In genomic region chr1:73943270-73943669, GRCh38 we compare ENCODE assay signal across 1 cellular context.
TF ChIP-seq lines count a peak whose summit lies in the region.

No MANE protein-coding gene starts in this region.

TF ChIP-seq in WTC11, 78 proteins besides CTCF, POLR2A, EP300 and RAD21 (continued from another document):
- TF ChIP-seq ZNF121 (CRISPR knock-in tag; IDR thresholded peaks at IDR 0.05) = no peak
- TF ChIP-seq RORB (CRISPR knock-in tag; IDR thresholded peaks at IDR 0.05) = no peak
- no peak for TF ChIP-seq ZNF281 (CRISPR knock-in tag; IDR thresholded peaks at IDR 0.05)
- TF ChIP-seq ZNF671 (CRISPR knock-in tag; IDR thresholded peaks at IDR 0.05) = no peak
- no peak for TF ChIP-seq JUN (CRISPR knock-in tag; IDR thresholded peaks at IDR 0.05)
- no peak for TF ChIP-seq ZNF416 (CRISPR knock-in tag; IDR thresholded peaks at IDR 0.05)
- no peak for TF ChIP-seq FOXP4 (CRISPR knock-in tag; IDR thresholded peaks at IDR 0.05)
- no peak for TF ChIP-seq ZNF512 (CRISPR knock-in tag; IDR thresholded peaks at IDR 0.05; ENCODE audit: borderline replicate concordance)
- no peak for TF ChIP-seq PRDM15 (CRISPR knock-in tag; IDR thresholded peaks at IDR 0.05)
- TF ChIP-seq ZNF317 (CRISPR knock-in tag; IDR thresholded peaks at IDR 0.05; ENCODE audit: borderline replicate concordance, low read depth) = no peak
